ENCODE assay signal across 17 cellular contexts in the genomic region with DNA sequence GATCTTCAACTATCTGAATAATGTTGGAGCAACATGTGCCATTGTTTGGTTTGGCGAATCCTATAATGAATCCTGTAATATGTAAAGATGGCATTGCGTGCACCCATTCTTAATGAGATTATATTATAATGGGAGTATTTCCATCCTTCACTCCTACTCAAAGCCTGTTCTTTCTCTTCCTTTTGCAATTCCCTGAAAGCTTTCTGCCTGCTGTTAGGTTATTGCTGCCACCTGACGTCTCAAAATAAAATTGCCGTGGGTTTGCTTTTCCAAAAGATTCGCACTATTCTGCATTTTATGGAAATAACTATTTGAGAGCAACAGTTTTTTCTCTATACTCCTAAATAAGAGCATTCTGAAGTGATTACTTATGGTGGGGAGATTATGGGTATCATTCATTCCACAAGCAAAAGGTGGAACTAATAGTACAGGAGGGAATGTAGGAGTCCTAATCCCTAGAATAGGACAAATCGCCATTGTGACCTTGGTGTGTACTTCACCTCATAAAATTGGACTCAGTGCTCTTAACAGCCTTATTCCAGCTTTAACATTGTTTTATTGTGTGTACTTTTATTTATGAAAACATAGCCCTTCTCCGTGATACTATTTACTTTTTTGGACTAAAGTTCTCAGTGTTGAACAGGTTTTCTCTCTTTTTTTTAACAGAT.
DNase-seq lines count a peak whose midpoint lies in the region; ATAC-seq and TF ChIP-seq lines count a peak whose summit lies in the region.
"Had no signal": no experiment of that assay in that cellular context is flagged by ENCODE, and none has a peak within 500 bp of the region (broad histone marks: within the 10 kb centered on the region; RNA-seq: fewer than 3 reads in every experiment).

No MANE protein-coding gene starts in this region.

- H3K27ac Mint-ChIP-seq in endodermal cell (no peak overlapping the region), neural crest cell (ENCODE audit: unreplicated experiment) (no peak overlapping the region)
- H3K27ac Mint-ChIP-seq: activated B cell treated with CpG ODN at 0.5 μM for 24 hours had no signal

- no peaks in the 10 kb centered on the region for H3K27me3 Mint-ChIP-seq in endodermal cell (ENCODE audit: insufficient read depth)
- no peaks in the 10 kb centered on the region for H3K27me3 Mint-ChIP-seq in neural crest cell (ENCODE audit: low read depth)
- H3K27me3 Mint-ChIP-seq: activated B cell treated with CpG ODN at 0.5 μM for 24 hours had no signal

- CTCF ChIA-PET in Panc1 (lab: Charles Lee) = no interaction called here

- DNase-seq in Ammon's horn (ENCODE audit: low spot score) = peak; percentile 60
- no peak for DNase-seq in Panc1 (ENCODE audit: low read depth, low spot score)
- no peak for DNase-seq in endodermal cell
- DNase-seq in neural crest cell (ENCODE audit: low read depth, low spot score) = no peak
- no peak for DNase-seq in glomerular visceral epithelial cell (ENCODE audit: extremely low spot score)
- DNase-seq: activated B cell treated with CpG ODN at 0.5 μM for 24 hours; activated T-cell treated with anti-CD3 and anti-CD28 coated beads for 4 hours; aorta; NCI-H1048; NCI-H748 treated with DMSO at 0.1 percent for 48 hours; SJCRH30; stimulated activated CD4-positive, alpha-beta T cell treated with anti-CD3 and anti-CD28 coated beads, Interleukin-2, amount 100 ng/mL, for 24 hours; stimulated activated naive CD4-positive, alpha-beta T cell had no signal

- in situ Hi-C loops in Panc1 (cut with HindIII; ENCODE audit: low pct_unique_long_range_greater_than_20kb, low sequenced_read_pairs) = no loop called here

- H3K27ac ChIP-seq in Panc1 (ENCODE audit: low read length) (no peak overlapping the region), endodermal cell (ENCODE audit: low read depth, low read length) (no peak overlapping the region)
- H3K27ac ChIP-seq: SJCRH30 had no signal

- POLR2A ChIA-PET in Panc1 (lab: Charles Lee) = no interaction called here

- BruUV-seq in Panc1 (replicated peaks; lab: Mats Ljungman, UMichigan) = no TSS peak

- H3K4me3 ChIP-seq in Panc1 (ENCODE audit: low read depth in 2 of 2, low read length in 2 of 2) = no peak overlapping the region
- no peak overlapping the region for H3K4me3 ChIP-seq in endodermal cell (ENCODE audit: low read length)
- H3K4me3 ChIP-seq: SJCRH30 had no signal

- intact Hi-C loops in Panc1 (cut with micrococcal nuclease; ENCODE audit: unreplicated experiment) = loop anchor here (5.0 kb wide), 1 partner anchor 234 kb away; no protein-coding TSS in a partner anchor

- H3K9me3 Mint-ChIP-seq in endodermal cell = peaks cover 1% of the 10 kb centered on the region
- H3K9me3 Mint-ChIP-seq in neural crest cell = no peaks in the 10 kb centered on the region

- WGBS in endodermal cell (ENCODE audit: insufficient coverage in 1 of 2, insufficient read length in 1 of 2), 2 experiments = 85 to 100% methylated on average over 3 to 5 of the region's 7 CpGs

- H3K36me3 ChIP-seq in Panc1 (ENCODE audit: control insufficient read depth, insufficient read depth, low read length) (no peaks in the 10 kb centered on the region), endodermal cell (ENCODE audit: control insufficient read depth, insufficient read depth, low read length) (peaks cover 21% of the 10 kb centered on the region)

- H3K4me3 Mint-ChIP-seq in endodermal cell (no peak overlapping the region), neural crest cell (no peak overlapping the region)
- H3K4me3 Mint-ChIP-seq: activated B cell treated with CpG ODN at 0.5 μM for 24 hours had no signal

- H3K9ac ChIP-seq in endodermal cell (ENCODE audit: extremely low read depth, low read length, poor library complexity, severe bottlenecking) = no peak overlapping the region

- H3K4me1 Mint-ChIP-seq in endodermal cell = no peaks in the 10 kb centered on the region
- no peaks in the 10 kb centered on the region for H3K4me1 Mint-ChIP-seq in neural crest cell
- H3K4me1 Mint-ChIP-seq: activated B cell treated with CpG ODN at 0.5 μM for 24 hours had no signal

- H3K36me3 Mint-ChIP-seq in endodermal cell (ENCODE audit: low read depth) (peaks cover 19% of the 10 kb centered on the region), neural crest cell (ENCODE audit: low read depth) (peaks cover 14% of the 10 kb centered on the region)

- peak; percentile 67; the same call in 1 of the 2 replicates for TF ChIP-seq CTCF in Panc1 (IDR thresholded peaks at IDR 0.05)
- peak; percentile 44 for TF ChIP-seq CTCF in endodermal cell (conservative IDR thresholded peaks at IDR 0.05)
- TF ChIP-seq CTCF in neural crest cell (conservative IDR thresholded peaks at IDR 0.05) = peak; percentile 30

- no peaks in the 10 kb centered on the region for H3K9me3 ChIP-seq in Panc1 (ENCODE audit: control insufficient read depth, insufficient read depth, low read depth, low read length)
- peaks cover 2% of the 10 kb centered on the region for H3K9me3 ChIP-seq in endodermal cell (ENCODE audit: control insufficient read depth, low read length)
- H3K9me3 ChIP-seq: SJCRH30 had no signal

- H3K4me1 ChIP-seq in Panc1 (ENCODE audit: control insufficient read depth, insufficient read depth, low read length) (no peaks in the 10 kb centered on the region), endodermal cell (ENCODE audit: control insufficient read depth, insufficient read depth, low read length) (no peaks in the 10 kb centered on the region)
- H3K4me1 ChIP-seq: SJCRH30 had no signal

- no peaks in the 10 kb centered on the region for H3K27me3 ChIP-seq in Panc1 (ENCODE audit: control insufficient read depth, insufficient read depth, low read length)
- H3K27me3 ChIP-seq in endodermal cell (ENCODE audit: control insufficient read depth, insufficient read depth, low read length, poor library complexity, severe bottlenecking) = no peaks in the 10 kb centered on the region
- H3K27me3 ChIP-seq: SJCRH30 had no signal

- ATAC-seq in Panc1 = no peak
- ATAC-seq in HG03025 (IDR thresholded peaks at IDR 0.05; ENCODE audit: low FRiP score, unreplicated experiment) = no peak
- no peak for ATAC-seq in activated CD4-positive, CD25-positive, alpha-beta regulatory T cell treated with anti-CD3 and anti-CD28 coated beads, Interleukin-2, amount 50 U/mL, for 24 hours
- ATAC-seq in HG02588 (IDR thresholded peaks at IDR 0.05; ENCODE audit: unreplicated experiment) = no peak
- ATAC-seq: esophagus mucosa had no signal
